1 cellular context compared by ENCODE assay signal in the genomic region with DNA sequence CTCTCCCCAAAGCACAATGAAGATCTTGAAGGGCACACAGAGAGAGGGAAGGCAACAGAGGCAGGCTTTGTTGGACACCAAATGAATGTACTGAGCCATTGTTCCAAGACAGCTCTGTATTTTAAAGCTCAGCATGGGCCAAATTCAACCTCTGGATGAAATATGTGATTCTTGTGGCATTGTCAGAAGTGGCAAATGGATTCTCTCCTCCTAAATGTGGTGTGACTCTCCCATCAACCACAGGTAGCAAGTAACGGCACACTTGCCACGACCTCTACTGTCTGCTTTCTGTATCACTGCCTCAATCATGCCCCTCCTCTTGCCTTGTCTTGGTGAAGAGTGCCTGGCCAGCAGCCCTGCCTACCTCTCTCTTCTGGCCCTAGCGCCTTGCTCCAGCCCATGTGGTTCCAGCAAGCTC.
TF ChIP-seq lines count a peak whose summit lies in the region.

No MANE protein-coding gene starts in this region.

TF ChIP-seq in K562, 482 proteins besides CTCF, POLR2A, EP300 and RAD21:
- TF ChIP-seq RCOR1 (IDR thresholded peaks at IDR 0.05; ENCODE audit: borderline replicate concordance in 1 of 2, low read depth in 2 of 2, low read length in 2 of 2): 0 out of 4 replicates have a peak, but pooled peaks of 1 of the 2 experiments have one; percentile 14
- TF ChIP-seq ASH1L (IDR thresholded peaks at IDR 0.05; ENCODE audit: borderline replicate concordance, low read depth, partially characterized antibody): no peak
TF ChIP-seq in K562: peak in this region for 1.
